13 cellular contexts compared by ENCODE assay signal in the genomic region with DNA sequence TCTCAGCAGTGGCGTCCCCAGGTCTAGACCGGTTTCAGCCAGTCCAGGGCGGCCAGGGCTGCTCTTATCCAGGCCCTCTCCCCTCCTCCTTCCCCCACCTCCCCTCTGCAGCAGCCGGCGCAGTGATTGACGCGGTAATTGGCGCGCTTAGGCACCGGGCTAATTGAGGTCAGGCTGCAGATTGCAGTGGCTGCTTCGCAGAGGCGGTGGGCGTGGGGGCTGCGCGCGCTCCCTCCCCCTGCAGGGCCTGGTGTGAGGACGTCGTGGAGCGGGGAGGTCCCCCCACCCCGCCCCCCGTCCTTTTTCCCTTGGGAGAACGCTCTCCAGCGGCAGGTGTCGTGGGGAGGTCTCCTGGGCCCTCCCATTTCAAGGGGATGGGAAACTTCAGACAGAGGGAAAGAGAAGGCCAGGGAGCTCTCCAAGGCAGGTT.
DNase-seq lines count a peak whose midpoint lies in the region; ATAC-seq and TF ChIP-seq lines count a peak whose summit lies in the region.
"Had no signal": no experiment of that assay in that cellular context is flagged by ENCODE, and none has a peak within 500 bp of the region (broad histone marks: within the 10 kb centered on the region; RNA-seq: fewer than 3 reads in every experiment).

No MANE protein-coding gene starts in this region.

- H3K9ac ChIP-seq in NT2/D1 (ENCODE audit: insufficient read length, low read depth) = peak overlapping the region; percentile 72

- H3K9me3 ChIP-seq in NT2/D1 (ENCODE audit: insufficient read depth, low read length) = no peaks in the 10 kb centered on the region
- H3K9me3 ChIP-seq: adrenal gland had no signal

- DNase-seq in D341Med (ENCODE audit: low spot score) (peak; percentile 77), NCI-H1417 (lab: John Stamatoyannopoulos, UW) (peak; percentile 67 to 96 (median 93)), NT2/D1 (ENCODE audit: low read depth, low spot score) (peak; percentile 39), left kidney (ENCODE audit: low read depth, low spot score) (peak; percentile 90), substantia nigra (lab: John Stamatoyannopoulos, UW) (no peak)
- DNase-seq: activated B cell treated with CpG ODN at 0.5 μM for 24 hours; EL; stimulated activated CD4-positive, alpha-beta T cell treated with anti-CD3 and anti-CD28 coated beads, Interleukin-4, amount 100 ng/mL, for 1 hour; stimulated activated naive B cell treated with anti-CD40 and anti-IgM and Interleukin-4, amounts not matched to agents 10 μg/mL and 1 μg/mL and 100 μg/mL, for 72 hours had no signal

- ATAC-seq in GM18505 (IDR thresholded peaks at IDR 0.05; ENCODE audit: unreplicated experiment) (no peak), HG03097 (IDR thresholded peaks at IDR 0.05; ENCODE audit: low FRiP score, unreplicated experiment) (no peak), HG02759 (IDR thresholded peaks at IDR 0.05; ENCODE audit: unreplicated experiment) (no peak)
- ATAC-seq: stimulated activated naive B cell treated with anti-CD40 and anti-IgM and Interleukin-4, amounts not matched to agents 10 μg/mL and 1 μg/mL and 100 μg/mL, for 72 hours had no signal

- H3K36me3 ChIP-seq in NT2/D1 (ENCODE audit: insufficient read depth, insufficient read length, low read length) = no peaks in the 10 kb centered on the region
- H3K36me3 ChIP-seq: adrenal gland had no signal

- peak overlapping the region; percentile 13 for H3K4me3 ChIP-seq in NT2/D1 (ENCODE audit: insufficient read length, low read depth)
- H3K4me3 ChIP-seq: adrenal gland had no signal

- TF ChIP-seq POLR2A in GM18505 (IDR thresholded peaks at IDR 0.05; ENCODE audit: borderline replicate concordance, extremely low read depth, insufficient read depth, insufficient read length) = no peak

- H3K4me1 ChIP-seq in NT2/D1 (ENCODE audit: insufficient read depth, insufficient read length) = peaks cover 7% of the 10 kb centered on the region
- H3K4me1 ChIP-seq: adrenal gland had no signal

- H3K27me3 ChIP-seq in NT2/D1 (ENCODE audit: insufficient read depth, insufficient read length) = peaks cover 2% of the 10 kb centered on the region
- H3K27me3 ChIP-seq: adrenal gland had no signal

- H3K27ac ChIP-seq in substantia nigra (ENCODE audit: low read depth, low read length, poor library complexity, severe bottlenecking) = no peak overlapping the region
- H3K27ac ChIP-seq: adrenal gland had no signal

Comparison
In these comparisons a context has a peak if more than half of its experiments do, and no peak if none do; other contexts are left out.
1. DNase-seq: peak in D341Med (single experiment), NCI-H1417 (3 of 3), NT2/D1 (single experiment) and left kidney (single experiment); none in substantia nigra (0 of 49).